13 cellular contexts compared by ENCODE assay signal in genomic region chr14:54447231-54447692, GRCh38. TPM values are rescaled to one million over a fixed set of nuclear protein-coding genes. Genes with fewer than 3 reads are reported as not detected.
DNase-seq lines count a peak whose midpoint lies in the region; ATAC-seq and TF ChIP-seq lines count a peak whose summit lies in the region.
"Had no signal": no experiment of that assay in that cellular context is flagged by ENCODE, and none has a peak within 500 bp of the region (broad histone marks: within the 10 kb centered on the region; RNA-seq: fewer than 3 reads in every experiment).

No MANE protein-coding gene starts in this region.

- no peaks in the 10 kb centered on the region for H3K36me3 Mint-ChIP-seq in activated T-cell treated with anti-CD3 and anti-CD28 coated beads, Interleukin-2, amount 50 U/mL, for 72 hours (ENCODE audit: insufficient read depth in 2 of 2)
- H3K36me3 Mint-ChIP-seq in naive thymus-derived CD8-positive, alpha-beta T cell: no peaks in the 10 kb centered on the region

- no peak overlapping the region for H3K27ac Mint-ChIP-seq in activated T-cell treated with anti-CD3 and anti-CD28 coated beads, Interleukin-2, amount 50 U/mL, for 72 hours
- no peak overlapping the region for H3K27ac Mint-ChIP-seq in naive thymus-derived CD8-positive, alpha-beta T cell
- H3K27ac Mint-ChIP-seq: progenitor cell of endocrine pancreas; T-helper 2 cell treated with Interferon-gamma antibody and Interleukin-4, amounts not matched to agents 5 μg/mL and 100 μg/mL, for 36 hours had no signal

- no peak for TF ChIP-seq CTCF in gastroesophageal sphincter (IDR thresholded peaks at IDR 0.05)
- TF ChIP-seq CTCF in upper lobe of left lung (IDR thresholded peaks at IDR 0.05): no peak

- H3K27me3 ChIP-seq in gastroesophageal sphincter (no peaks in the 10 kb centered on the region), upper lobe of left lung (no peaks in the 10 kb centered on the region)
- H3K27me3 ChIP-seq: esophagus muscularis mucosa, thyroid gland had no signal

- TF ChIP-seq EP300 in gastroesophageal sphincter (IDR thresholded peaks at IDR 0.05): no peak
- TF ChIP-seq EP300 in upper lobe of left lung (IDR thresholded peaks at IDR 0.05): no peak

- H3K4me3 ChIP-seq in gastroesophageal sphincter: no peak overlapping the region
- H3K4me3 ChIP-seq in upper lobe of left lung: no peak overlapping the region
- H3K4me3 ChIP-seq: esophagus muscularis mucosa, thyroid gland had no signal

- WGBS in gastroesophageal sphincter (ENCODE audit: low coverage in 1 of 2), 2 donors: 73 to 91% methylated on average over 2 to 7 of the region's 8 CpGs
- WGBS in upper lobe of left lung, 2 donors: 72 to 80% methylated on average over 8 of the region's 8 CpGs

- no peak overlapping the region for H3K27ac ChIP-seq in gastroesophageal sphincter
- H3K27ac ChIP-seq in upper lobe of left lung: peak overlapping the region in 3 of 4 donors; percentile 23 to 66 (median 42)
- H3K27ac ChIP-seq: esophagus muscularis mucosa, KMS-11, thyroid gland had no signal

- TF ChIP-seq POLR2A in gastroesophageal sphincter (IDR thresholded peaks at IDR 0.05) (no peak), upper lobe of left lung (IDR thresholded peaks at IDR 0.05) (no peak)

- H3K4me1 Mint-ChIP-seq in activated T-cell treated with anti-CD3 and anti-CD28 coated beads, Interleukin-2, amount 50 U/mL, for 72 hours (ENCODE audit: low read depth): peaks cover 8% of the 10 kb centered on the region
- H3K4me1 Mint-ChIP-seq in naive thymus-derived CD8-positive, alpha-beta T cell: peaks cover 0 to 3% (median under 1%) of the 10 kb centered on the region in 4 donors

- no peaks in the 10 kb centered on the region for H3K9me3 Mint-ChIP-seq in activated T-cell treated with anti-CD3 and anti-CD28 coated beads, Interleukin-2, amount 50 U/mL, for 72 hours
- H3K9me3 Mint-ChIP-seq in naive thymus-derived CD8-positive, alpha-beta T cell: no peaks in the 10 kb centered on the region
- H3K9me3 Mint-ChIP-seq: T-helper 2 cell treated with Interferon-gamma antibody and Interleukin-4, amounts not matched to agents 5 μg/mL and 100 μg/mL, for 36 hours had no signal

- ATAC-seq in activated T-cell treated with anti-CD3 and anti-CD28 coated beads, Interleukin-2, amount 50 U/mL, for 72 hours (replicated peaks in 1 of 2): peak; percentile 37 to 57
- peak; percentile 34 for ATAC-seq in gastroesophageal sphincter
- peak; percentile 52 to 79 for ATAC-seq in upper lobe of left lung (ENCODE audit: low FRiP score in 2 of 2)
- no peak for ATAC-seq in GM18858 (IDR thresholded peaks at IDR 0.05; ENCODE audit: unreplicated experiment)
- no peak for ATAC-seq in naive thymus-derived CD8-positive, alpha-beta T cell

- H3K36me3 ChIP-seq in gastroesophageal sphincter: no peaks in the 10 kb centered on the region
- no peaks in the 10 kb centered on the region for H3K36me3 ChIP-seq in upper lobe of left lung
- H3K36me3 ChIP-seq: esophagus muscularis mucosa, thyroid gland had no signal

- POLR2A ChIA-PET in naive thymus-derived CD8-positive, alpha-beta T cell (lab: Charles Lee): no interaction called here

- H3K4me1 ChIP-seq in gastroesophageal sphincter (peaks cover 0 to 20% (median 6%) of the 10 kb centered on the region in 3 donors), upper lobe of left lung (peaks cover 0 to 6% (median 0%) of the 10 kb centered on the region in 4 donors)

- no peak overlapping the region for H3K4me3 Mint-ChIP-seq in activated T-cell treated with anti-CD3 and anti-CD28 coated beads, Interleukin-2, amount 50 U/mL, for 72 hours
- H3K4me3 Mint-ChIP-seq in naive thymus-derived CD8-positive, alpha-beta T cell: no peak overlapping the region
- H3K4me3 Mint-ChIP-seq: T-helper 2 cell treated with Interferon-gamma antibody and Interleukin-4, amounts not matched to agents 5 μg/mL and 100 μg/mL, for 36 hours had no signal

- H3K27me3 Mint-ChIP-seq in activated T-cell treated with anti-CD3 and anti-CD28 coated beads, Interleukin-2, amount 50 U/mL, for 72 hours (ENCODE audit: low read depth): peaks cover 15% of the 10 kb centered on the region
- H3K27me3 Mint-ChIP-seq in naive thymus-derived CD8-positive, alpha-beta T cell: peaks cover 0 to 11% (median 4%) of the 10 kb centered on the region in 5 donors

- H3K9me3 ChIP-seq in gastroesophageal sphincter (no peaks in the 10 kb centered on the region), upper lobe of left lung (no peaks in the 10 kb centered on the region)
- H3K9me3 ChIP-seq: esophagus muscularis mucosa, thyroid gland had no signal

- no peak for DNase-seq in activated T-cell treated with anti-CD3 and anti-CD28 coated beads, Interleukin-2, amount 50 U/mL, for 72 hours
- DNase-seq in activated T-cell treated with anti-CD3 and anti-CD28 coated beads, Interleukin-2, amount 50 U/mL, for 1 hour: no peak
- peak; percentile 86 for DNase-seq in SIG-M5 treated with dmso at 0.1 percent for 504 hours (lab: John Stamatoyannopoulos, UW; ENCODE audit: unreplicated experiment)
- DNase-seq in upper lobe of left lung: peak in 1 of 2 donors; percentile 50
- no peak for DNase-seq in naive thymus-derived CD8-positive, alpha-beta T cell
- no peak for DNase-seq in NCI-H2107 treated with DMSO at 0.1 percent for 48 hours (lab: John Stamatoyannopoulos, UW; ENCODE audit: unreplicated experiment)
- DNase-seq: thyroid gland had no signal

RNA-seq across cellular contexts. Expression of gene CNIH1, which starts 6.1 kb away (rescaled TPM):
- total RNA-seq in activated T-cell treated with anti-CD3 and anti-CD28 coated beads, Interleukin-2, amount 50 U/mL, for 72 hours: 10 to 100 TPM; 86.7 to 92.2 TPM
- total RNA-seq in gastroesophageal sphincter: 100 to 1,000 TPM in 2 of 4 donors, 10 to 100 TPM in 2; 96.8 to 179 (median 127) TPM
- 100 to 1,000 TPM in 1 of 6 donors, 10 to 100 TPM in 5; 37.7 to 105 (median 57.9) TPM for total RNA-seq in upper lobe of left lung
- 10 to 100 TPM; 50.4 to 51.1 TPM for total RNA-seq in naive thymus-derived CD8-positive, alpha-beta T cell
- polyA plus RNA-seq in naive thymus-derived CD8-positive, alpha-beta T cell: 10 to 100 TPM; 79.3 to 97.7 (median 87.3) TPM

RNA-seq across cellular contexts. Expression of gene GMFB, which starts 41.5 kb away (rescaled TPM):
- 10 to 100 TPM; 29.9 to 34.4 TPM for total RNA-seq in activated T-cell treated with anti-CD3 and anti-CD28 coated beads, Interleukin-2, amount 50 U/mL, for 72 hours
- total RNA-seq in gastroesophageal sphincter: 10 to 100 TPM; 40.0 to 43.7 (median 42.3) TPM
- 10 to 100 TPM; 18.0 to 72.4 (median 43.9) TPM for total RNA-seq in upper lobe of left lung
- 10 to 100 TPM; 34.4 to 38.3 TPM for total RNA-seq in naive thymus-derived CD8-positive, alpha-beta T cell
- polyA plus RNA-seq in naive thymus-derived CD8-positive, alpha-beta T cell: 10 to 100 TPM in 2 of 3 donors, 1 to 10 TPM in 1; 9.2 to 13.9 (median 11.0) TPM

RNA-seq across cellular contexts. Expression of gene CDKN3, which starts 50.5 kb away (rescaled TPM):
- total RNA-seq in activated T-cell treated with anti-CD3 and anti-CD28 coated beads, Interleukin-2, amount 50 U/mL, for 72 hours: 100 to 1,000 TPM in 1 of 2 donors, 10 to 100 TPM in 1; 92.0 to 121 TPM
- total RNA-seq in gastroesophageal sphincter (1 to 10 TPM in 3 of 4 donors, not detected in 1; 2.0 to 3.1 (median 3.0) TPM), upper lobe of left lung (1 to 10 TPM in 4 of 6 donors, not detected in 2; 1.7 to 3.6 (median 3.1) TPM)
- 1 to 10 TPM; 1.1 to 3.2 TPM for total RNA-seq in naive thymus-derived CD8-positive, alpha-beta T cell
- 1 to 10 TPM; 1.9 to 2.7 (median 2.2) TPM for polyA plus RNA-seq in naive thymus-derived CD8-positive, alpha-beta T cell

Comparison
In these comparisons a context has a peak if more than half of its experiments do, and no peak if none do; other contexts are left out.
1. ATAC-seq: peak in activated T-cell treated with anti-CD3 and anti-CD28 coated beads, Interleukin-2, amount 50 U/mL, for 72 hours (2 of 2), gastroesophageal sphincter (single experiment) and upper lobe of left lung (2 of 2); none in GM18858 (single experiment) and naive thymus-derived CD8-positive, alpha-beta T cell (0 of 2).
2. H3K27ac ChIP-seq: peak in upper lobe of left lung (3 of 4); none in gastroesophageal sphincter (0 of 4).
3. RNA of gene CDKN3, which starts 50.5 kb away (total RNA-seq): 92.0 to 121 TPM in activated T-cell treated with anti-CD3 and anti-CD28 coated beads, Interleukin-2, amount 50 U/mL, for 72 hours; 1.1 to 3.2 TPM in naive thymus-derived CD8-positive, alpha-beta T cell, 2.0 to 3.1 TPM in gastroesophageal sphincter and 1.7 to 3.6 TPM in upper lobe of left lung; every median in the first group is over 10 times any median in the second.